In the genomic region with DNA sequence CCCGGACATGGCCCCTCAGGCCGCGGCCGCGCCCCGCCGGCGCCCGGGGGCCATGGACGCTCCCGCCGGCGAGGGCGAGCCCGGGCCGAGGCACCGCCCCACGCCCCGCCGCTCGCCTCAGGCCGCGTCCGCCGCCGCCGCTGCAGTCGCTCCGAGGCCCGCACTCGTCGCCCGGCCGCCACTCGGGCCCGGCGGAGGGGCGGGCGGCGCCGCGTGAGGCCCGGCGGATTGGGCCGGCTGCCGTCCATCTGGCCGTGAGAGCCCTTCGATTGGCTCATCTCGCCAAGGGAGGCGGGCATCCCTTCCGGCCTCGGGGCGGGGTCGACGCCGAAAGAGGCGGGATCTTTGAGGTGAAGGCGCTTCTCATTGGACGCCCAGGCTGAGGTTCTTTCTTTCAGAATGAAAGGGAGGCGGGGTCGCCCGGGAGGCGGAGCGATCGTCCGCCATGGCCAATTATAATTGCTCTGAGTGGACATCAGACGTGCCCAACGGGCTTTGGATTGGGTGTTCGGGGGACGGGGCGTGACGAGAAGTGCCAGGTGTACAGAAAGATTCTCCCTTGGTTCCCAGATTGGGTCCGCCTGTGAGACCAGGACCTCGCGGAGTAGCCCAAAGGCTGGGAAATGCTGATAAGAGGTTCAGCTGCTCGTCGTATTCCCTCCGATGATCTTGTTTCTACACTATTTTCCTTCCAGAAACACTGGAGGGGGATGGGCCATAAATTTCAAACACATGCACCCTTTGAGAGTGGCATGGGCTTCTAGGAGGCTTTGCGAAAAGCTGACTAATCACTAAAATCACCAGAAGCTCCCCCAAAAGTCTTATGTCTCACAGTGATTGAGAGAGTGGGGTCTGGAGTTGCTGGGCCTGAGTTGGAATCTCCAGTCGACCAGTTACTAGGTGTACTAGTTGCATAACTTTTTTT, we compare ENCODE assay signal across 8 cellular contexts. TPM values are rescaled to one million over a fixed set of nuclear protein-coding genes. Genes with fewer than 3 reads are reported as not detected.
DNase-seq lines count a peak whose midpoint lies in the region; ATAC-seq and TF ChIP-seq lines count a peak whose summit lies in the region.

Gene GNA12, minus strand, starts transcription at position 156 of the 925 bp plus-strand sequence. Its CDS starts 147 bp downstream, at position 9.

- peak within 1 kb of the TSS; percentile 97 for H3K4me2 ChIP-seq in BLaER1

- H3K9me3 Mint-ChIP-seq in activated CD4-positive, alpha-beta T cell treated with anti-CD3 and anti-CD28 coated beads, Interleukin-2, amount 10 ng/mL, durations not matched to agents 7 days and 5 days, result no peaks in the 10 kb centered on the region

- peak within 1 kb of the TSS; percentile 85 for H3K27ac Mint-ChIP-seq in activated CD4-positive, alpha-beta T cell treated with anti-CD3 and anti-CD28 coated beads, Interleukin-2, amount 10 ng/mL, durations not matched to agents 7 days and 5 days

- H3K4me1 ChIP-seq in BLaER1 (peaks cover 45% of the 10 kb centered on the region), left lung (peaks cover 13 to 40% of the 10 kb centered on the region in 2 donors)

- ATAC-seq in GM19328 (IDR thresholded peaks at IDR 0.05; ENCODE audit: unreplicated experiment), result peak; percentile 97
- ATAC-seq in HG03520 (IDR thresholded peaks at IDR 0.05; ENCODE audit: unreplicated experiment), result peak; percentile 94
- ATAC-seq in left lung, result peak; percentile 99

- H3K9ac ChIP-seq in BLaER1, result peak within 1 kb of the TSS; percentile 91

- POLR2A ChIA-PET in activated CD4-positive, alpha-beta T cell treated with anti-CD3 and anti-CD28 coated beads, Interleukin-2, amount 10 ng/mL, durations not matched to agents 7 days and 5 days (lab: Charles Lee), result no interaction called here

- H3K4me3 ChIP-seq in BLaER1, result peak within 1 kb of the TSS; percentile 91
- H3K4me3 ChIP-seq in left lung, result peak within 1 kb of the TSS; percentile 56 to 69

- TF ChIP-seq CTCF in left lung (IDR thresholded peaks at IDR 0.05), result no peak

- intact Hi-C loops in left lung (cut with DNase I), result no loop called here

- no peaks in the 10 kb centered on the region for H3K27me3 ChIP-seq in BLaER1
- no peaks in the 10 kb centered on the region for H3K27me3 ChIP-seq in left lung

- DNase-seq in NCI-H69 (lab: John Stamatoyannopoulos, UW) (peak; percentile 99), dedifferentiated amniotic fluid mesenchymal stem cell (ENCODE audit: extremely low spot score) (peak; percentile 99), left lung (peak; percentile 97 to 98)
- DNase-seq in activated CD4-positive, alpha-beta T cell treated with anti-CD3 and anti-CD28 coated beads, Interleukin-2, amount 10 ng/mL, durations not matched to agents 7 days and 5 days, result peak; percentile 98
- peak; percentile 98 to 99 for DNase-seq in stimulated activated CD4-positive, alpha-beta T cell treated with anti-CD3 and anti-CD28 coated beads, Interleukin-2, amount 100 ng/mL, for 48 hours

- H3K9me3 ChIP-seq in BLaER1 (peaks cover 13% of the 10 kb centered on the region; the same call in 1 of the 2 replicates), left lung (no peaks in the 10 kb centered on the region)

- peak within 1 kb of the TSS; percentile 90 for H3K27ac ChIP-seq in BLaER1
- H3K27ac ChIP-seq in left lung, result peak within 1 kb of the TSS in 1 of 2 donors; percentile 63

- peak within 1 kb of the TSS; percentile 75 for H3K4me3 Mint-ChIP-seq in activated CD4-positive, alpha-beta T cell treated with anti-CD3 and anti-CD28 coated beads, Interleukin-2, amount 10 ng/mL, durations not matched to agents 7 days and 5 days

- H4K20me1 ChIP-seq in BLaER1, result peaks cover 37% of the 10 kb centered on the region

- H3K27me3 Mint-ChIP-seq in activated CD4-positive, alpha-beta T cell treated with anti-CD3 and anti-CD28 coated beads, Interleukin-2, amount 10 ng/mL, durations not matched to agents 7 days and 5 days, result no peaks in the 10 kb centered on the region

- CTCF ChIA-PET in activated CD4-positive, alpha-beta T cell treated with anti-CD3 and anti-CD28 coated beads, Interleukin-2, amount 10 ng/mL, durations not matched to agents 7 days and 5 days (lab: Charles Lee), result interaction anchor here (0.5 to 1.0 kb wide), 2 partner anchors 36 to 287 kb away, joined by 3 read pairs; no protein-coding TSS in a partner anchor

- H3K36me3 ChIP-seq in BLaER1 (peaks cover 48% of the 10 kb centered on the region), left lung (no peaks in the 10 kb centered on the region)

- H3K4me1 Mint-ChIP-seq in activated CD4-positive, alpha-beta T cell treated with anti-CD3 and anti-CD28 coated beads, Interleukin-2, amount 10 ng/mL, durations not matched to agents 7 days and 5 days, result peaks cover 28% of the 10 kb centered on the region

- peaks cover 8% of the 10 kb centered on the region for H3K36me3 Mint-ChIP-seq in activated CD4-positive, alpha-beta T cell treated with anti-CD3 and anti-CD28 coated beads, Interleukin-2, amount 10 ng/mL, durations not matched to agents 7 days and 5 days (ENCODE audit: low read depth)

RNA-seq across cellular contexts. Expression of gene GNA12, which starts in this region (rescaled TPM):
- 10 to 100 TPM; 16.2 to 17.1 TPM for total RNA-seq in activated CD4-positive, alpha-beta T cell treated with anti-CD3 and anti-CD28 coated beads, Interleukin-2, amount 10 ng/mL, durations not matched to agents 7 days and 5 days
- 10 to 100 TPM; 48.7 to 55.5 TPM for total RNA-seq in left lung
